In the genomic region with DNA sequence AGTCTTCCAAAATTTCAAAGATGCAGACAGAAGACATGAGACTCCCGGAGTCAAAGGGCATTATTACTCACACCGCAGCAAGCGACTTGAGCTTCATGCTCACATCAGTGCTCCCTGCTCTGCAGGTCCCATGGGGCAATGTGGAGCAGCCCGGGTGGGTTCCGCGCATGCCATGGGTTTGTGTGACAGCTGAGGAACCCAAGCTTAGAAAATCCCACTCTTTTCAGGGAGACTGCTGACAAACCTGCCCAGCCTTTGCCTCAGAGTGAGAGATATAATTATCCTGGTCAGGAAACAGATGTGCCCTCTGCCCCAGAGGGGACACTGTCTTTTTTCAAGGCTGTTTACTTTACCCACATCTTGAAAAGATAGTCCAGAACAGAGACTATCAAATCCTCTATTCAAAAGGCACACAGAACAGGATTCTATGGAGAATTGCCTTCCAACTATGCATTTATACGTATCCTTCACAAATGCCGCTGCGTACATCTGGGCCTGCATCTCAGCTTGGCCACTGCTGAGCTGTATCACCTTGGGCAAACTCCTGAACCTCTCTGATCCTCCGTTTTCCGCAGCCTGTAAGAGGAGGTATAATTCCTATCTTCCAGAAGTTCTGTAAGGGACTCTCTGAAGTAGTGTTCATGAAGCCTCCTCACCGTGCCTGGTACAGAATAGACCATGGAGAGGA, we compare ENCODE assay signal across 15 cellular contexts. TPM values are rescaled to one million over a fixed set of nuclear protein-coding genes. Genes with fewer than 3 reads are reported as not detected.
DNase-seq lines count a peak whose midpoint lies in the region; ATAC-seq and TF ChIP-seq lines count a peak whose summit lies in the region.
"Had no signal": no experiment of that assay in that cellular context is flagged by ENCODE, and none has a peak within 500 bp of the region (broad histone marks: within the 10 kb centered on the region; RNA-seq: fewer than 3 reads in every experiment).

No MANE protein-coding gene starts in this region.

- no peak overlapping the region for H2BK5ac ChIP-seq in mesendoderm (ENCODE audit: low read length)

- H3K4me3 ChIP-seq in mesendoderm (ENCODE audit: low read length): no peak overlapping the region
- H3K4me3 ChIP-seq: SK-N-MC had no signal

- DNase-seq in HFFc6 (no peak), chondrocyte (ENCODE audit: low spot score) (peak; percentile 49), mesendoderm (no peak), substantia nigra (lab: John Stamatoyannopoulos, UW) (no peak), NCI-H1092 (lab: John Stamatoyannopoulos, UW) (no peak), Right ventricle myocardium inferior (ENCODE audit: missing footprints) (no peak)
- no peak for DNase-seq in stimulated activated naive CD8-positive, alpha-beta T cell treated with anti-CD3 and anti-CD28 coated beads, Interleukin-15, amount 100 ng/mL, for 72 hours
- DNase-seq: activated CD4-positive, alpha-beta T cell treated with anti-CD3 and anti-CD28 coated beads, Interleukin-2, amount 10 ng/mL, durations not matched to agents 7 days and 5 days; activated T-cell treated with anti-CD3 and anti-CD28 coated beads, Interleukin-2, amount 50 U/mL, for 1 hour; AML-193; effector CD4-positive, alpha-beta T cell; naive B cell; NCI-H187 treated with DMSO at 0.1 percent for 48 hours had no signal

- H3K36me3 ChIP-seq in mesendoderm (ENCODE audit: control insufficient read depth, insufficient read depth, low read length): no peaks in the 10 kb centered on the region

- H3K4ac ChIP-seq in mesendoderm (ENCODE audit: low read depth, low read length): no peak overlapping the region

- TF ChIP-seq CTCF in HFFc6 (IDR thresholded peaks at IDR 0.05) (no peak), chondrocyte (IDR thresholded peaks at IDR 0.05) (no peak)

- no peak overlapping the region for H4K5ac ChIP-seq in mesendoderm (ENCODE audit: low read length)

- no CpG with 5 or more reads among the region's 12 CpGs for WGBS in mesendoderm (ENCODE audit: extremely low coverage, insufficient coverage, low lambda C conversion rate)

- peaks cover 6% of the 10 kb centered on the region for H3K79me1 ChIP-seq in mesendoderm (ENCODE audit: low read length)

- H3K4me1 ChIP-seq in mesendoderm (ENCODE audit: control insufficient read depth, low read depth, low read length): no peaks in the 10 kb centered on the region

- no peak overlapping the region for H2BK15ac ChIP-seq in mesendoderm (replicated peaks; ENCODE audit: low read depth)

- H3K4me1 Mint-ChIP-seq in HFFc6 (ENCODE audit: low read depth): peaks cover 55% of the 10 kb centered on the region
- peaks cover 60% of the 10 kb centered on the region for H3K4me1 Mint-ChIP-seq in chondrocyte (ENCODE audit: low read depth)
- H3K4me1 Mint-ChIP-seq in stimulated activated naive CD8-positive, alpha-beta T cell treated with anti-CD3 and anti-CD28 coated beads, Interleukin-15, amount 100 ng/mL, for 72 hours: no peaks in the 10 kb centered on the region
- H3K4me1 Mint-ChIP-seq: activated CD4-positive, alpha-beta T cell treated with anti-CD3 and anti-CD28 coated beads, Interleukin-2, amount 10 ng/mL, durations not matched to agents 7 days and 5 days; activated naive CD4-positive, alpha-beta T cell treated with anti-CD3 and anti-CD28 coated beads, Interleukin-2, amount 50 U/mL, for 24 hours; naive B cell had no signal

- H2BK120ac ChIP-seq in mesendoderm (ENCODE audit: low read depth, low read length): no peak overlapping the region

- no peak overlapping the region for H3K23ac ChIP-seq in mesendoderm (ENCODE audit: low read length)

- peak overlapping the region; percentile 98 for H3K27ac Mint-ChIP-seq in HFFc6
- peak overlapping the region; percentile 93 for H3K27ac Mint-ChIP-seq in chondrocyte (ENCODE audit: unreplicated experiment)
- no peak overlapping the region for H3K27ac Mint-ChIP-seq in stimulated activated naive CD8-positive, alpha-beta T cell treated with anti-CD3 and anti-CD28 coated beads, Interleukin-15, amount 100 ng/mL, for 72 hours
- H3K27ac Mint-ChIP-seq: activated CD4-positive, alpha-beta T cell treated with anti-CD3 and anti-CD28 coated beads, Interleukin-2, amount 10 ng/mL, durations not matched to agents 7 days and 5 days; activated naive CD4-positive, alpha-beta T cell treated with anti-CD3 and anti-CD28 coated beads, Interleukin-2, amount 50 U/mL, for 24 hours had no signal

- H3K4me3 Mint-ChIP-seq in HFFc6: 0 out of 2 replicates have a peak overlapping the region, but pooled peaks have one; percentile 58
- H3K4me3 Mint-ChIP-seq in chondrocyte (ENCODE audit: unreplicated experiment): no peak overlapping the region
- H3K4me3 Mint-ChIP-seq in stimulated activated naive CD8-positive, alpha-beta T cell treated with anti-CD3 and anti-CD28 coated beads, Interleukin-15, amount 100 ng/mL, for 72 hours: no peak overlapping the region
- H3K4me3 Mint-ChIP-seq: activated CD4-positive, alpha-beta T cell treated with anti-CD3 and anti-CD28 coated beads, Interleukin-2, amount 10 ng/mL, durations not matched to agents 7 days and 5 days; activated naive CD4-positive, alpha-beta T cell treated with anti-CD3 and anti-CD28 coated beads, Interleukin-2, amount 50 U/mL, for 24 hours; naive B cell had no signal

- no peak overlapping the region for H3K18ac ChIP-seq in mesendoderm (ENCODE audit: low read length)

- H3K36me3 Mint-ChIP-seq in HFFc6 (ENCODE audit: low read depth): peaks cover 23% of the 10 kb centered on the region
- H3K36me3 Mint-ChIP-seq in chondrocyte (ENCODE audit: low read depth): peaks cover 7% of the 10 kb centered on the region
- H3K36me3 Mint-ChIP-seq: naive B cell had no signal

- H3K27me3 ChIP-seq in mesendoderm (ENCODE audit: insufficient read depth, low read length, poor library complexity): no peaks in the 10 kb centered on the region

- H3K4me2 ChIP-seq in mesendoderm (ENCODE audit: low read length): no peak overlapping the region

- no peaks in the 10 kb centered on the region for H3K9me3 Mint-ChIP-seq in HFFc6
- H3K9me3 Mint-ChIP-seq in chondrocyte (ENCODE audit: low read depth): no peaks in the 10 kb centered on the region
- no peaks in the 10 kb centered on the region for H3K9me3 Mint-ChIP-seq in stimulated activated naive CD8-positive, alpha-beta T cell treated with anti-CD3 and anti-CD28 coated beads, Interleukin-15, amount 100 ng/mL, for 72 hours
- H3K9me3 Mint-ChIP-seq: activated CD4-positive, alpha-beta T cell treated with anti-CD3 and anti-CD28 coated beads, Interleukin-2, amount 10 ng/mL, durations not matched to agents 7 days and 5 days; activated naive CD4-positive, alpha-beta T cell treated with anti-CD3 and anti-CD28 coated beads, Interleukin-2, amount 50 U/mL, for 24 hours; naive B cell had no signal

- no peak overlapping the region for H2AK5ac ChIP-seq in mesendoderm (ENCODE audit: low read length)

- no peak overlapping the region for H4K8ac ChIP-seq in mesendoderm (ENCODE audit: low read depth, low read length)

- H3K56ac ChIP-seq in mesendoderm (ENCODE audit: low read length): peak overlapping the region; percentile 3

- no peak overlapping the region for H3K9ac ChIP-seq in mesendoderm (ENCODE audit: low read length)

- H3K27me3 Mint-ChIP-seq in HFFc6 (ENCODE audit: insufficient read depth) (no peaks in the 10 kb centered on the region; the same call in 1 of the 2 replicates), chondrocyte (ENCODE audit: low read depth) (no peaks in the 10 kb centered on the region)
- H3K27me3 Mint-ChIP-seq in stimulated activated naive CD8-positive, alpha-beta T cell treated with anti-CD3 and anti-CD28 coated beads, Interleukin-15, amount 100 ng/mL, for 72 hours: peaks cover 52% of the 10 kb centered on the region
- H3K27me3 Mint-ChIP-seq: activated CD4-positive, alpha-beta T cell treated with anti-CD3 and anti-CD28 coated beads, Interleukin-2, amount 10 ng/mL, durations not matched to agents 7 days and 5 days had no signal

- no peak for ATAC-seq in stimulated activated naive CD8-positive, alpha-beta T cell treated with anti-CD3 and anti-CD28 coated beads, Interleukin-15, amount 100 ng/mL, for 72 hours
- ATAC-seq in Right ventricle myocardium inferior: no peak

- intact Hi-C loops in Right ventricle myocardium inferior (cut with DNase I): no loop called here

- H3K27ac ChIP-seq in mesendoderm (ENCODE audit: low read depth, low read length) (no peak overlapping the region), substantia nigra (ENCODE audit: low read depth, low read length, poor library complexity, severe bottlenecking) (peak overlapping the region; percentile 35)
- H3K27ac ChIP-seq: SK-N-MC had no signal

- peaks cover 2% of the 10 kb centered on the region for H3K79me2 ChIP-seq in mesendoderm (ENCODE audit: control insufficient read depth, insufficient read depth, low read length)

RNA-seq across cellular contexts. Expression of a gene that starts 16.0 kb away (rescaled TPM):
- 10 to 100 TPM; 21.5 to 33.1 (median 27.1) TPM for total RNA-seq in HFFc6 (2021; fragmentation: NEBNext Ultra II Directional; extraction: Animal tissue kit (Norgen Biotek cat#: 25700))
- total RNA-seq in chondrocyte (33.0 to 99.3 TPM (median 33.2 TPM) in 3 replicates), Right ventricle myocardium inferior (1.5 TPM)
- polyA plus RNA-seq in mesendoderm (2013, experiment 1 of 2): 18.8 TPM
- polyA plus RNA-seq in mesendoderm (2013, experiment 2 of 2): 18.0 TPM

Comparison
In these comparisons a context has a peak if more than half of its experiments do, and no peak if none do; other contexts are left out.
1. H3K27ac Mint-ChIP-seq: peak in HFFc6 (single experiment) and chondrocyte (single experiment); none in stimulated activated naive CD8-positive, alpha-beta T cell treated with anti-CD3 and anti-CD28 coated beads, Interleukin-15, amount 100 ng/mL, for 72 hours (0 of 2).